In genomic region chr6:157996918-157997702, GRCh38 we compare ENCODE assay signal across 29 cellular contexts. TPM values are rescaled to one million over a fixed set of nuclear protein-coding genes. Genes with fewer than 3 reads are reported as not detected.
DNase-seq lines count a peak whose midpoint lies in the region; ATAC-seq, FAIRE-seq and TF ChIP-seq lines count a peak whose summit lies in the region.
"Had no signal": no experiment of that assay in that cellular context is flagged by ENCODE, and none has a peak within 500 bp of the region (broad histone marks: within the 10 kb centered on the region; RNA-seq: fewer than 3 reads in every experiment).

No MANE protein-coding gene starts in this region.

- TF ChIP-seq EP300 in K562 (IDR thresholded peaks at IDR 0.05; ENCODE audit: low read length) (peak; percentile 4; the same call in 1 of the 2 replicates), tibial nerve (IDR thresholded peaks at IDR 0.05) (no peak)

- CTCF ChIA-PET in K562 (lab: Yijun Ruan, JAX; ENCODE audit: low intra/inter-chr PET ratio) = no interaction called here

- H3K27me3 ChIP-seq in BLaER1 treated with 17β-estradiol and CSF1 and Interleukin-3, amounts not matched to agents 10 nM and 100 nM = no peaks in the 10 kb centered on the region
- H3K27me3 ChIP-seq in K562 (ENCODE audit: control insufficient read depth in 2 of 2, insufficient read depth in 2 of 2, low read length in 2 of 2) = no peaks in the 10 kb centered on the region
- no peaks in the 10 kb centered on the region for H3K27me3 ChIP-seq in tibial nerve
- H3K27me3 ChIP-seq: ascending aorta, cardiac muscle cell, left lung, MG63, testis, vagina had no signal

- BruUV-seq in K562 (replicated peaks; lab: Mats Ljungman, UMichigan) = no TSS peak

- H3K4me2 ChIP-seq in BLaER1 treated with 17β-estradiol and CSF1 and Interleukin-3, amounts not matched to agents 10 nM and 100 nM = peak overlapping the region in 6 of 11 experiments; percentile 27 to 56 (median 40); a peak in 4 of 22 replicates
- peak overlapping the region; percentile 22 for H3K4me2 ChIP-seq in K562 (ENCODE audit: insufficient read depth, low read length)
- H3K4me2 ChIP-seq: KMS-11, PC-9 had no signal

- H3K27me3 Mint-ChIP-seq in nephron (ENCODE audit: low read depth) = no peaks in the 10 kb centered on the region
- H3K27me3 Mint-ChIP-seq: activated B cell treated with CpG ODN at 0.5 μM for 24 hours; activated CD4-positive, alpha-beta T cell treated with anti-CD3 and anti-CD28 coated beads, Interleukin-2, amount 10 ng/mL, durations not matched to agents 7 days and 5 days; activated naive CD8-positive, alpha-beta T cell; progenitor cell of endocrine pancreas had no signal

- TF ChIP-seq CTCF in NB4 (IDR thresholded peaks at IDR 0.05; ENCODE audit: low read depth, low read length) (no peak), K562 (IDR thresholded peaks at IDR 0.05 in 2 of 3, conservative IDR thresholded peaks at IDR 0.05 in 1 of 3; ENCODE audit: insufficient read depth in 2 of 3, low read depth in 1 of 3, low read length in 3 of 3) (no peak), nephron (IDR thresholded peaks at IDR 0.05; ENCODE audit: unreplicated experiment in 3 of 3) (no peak), tibial nerve (IDR thresholded peaks at IDR 0.05) (no peak)

- peaks cover 9% of the 10 kb centered on the region for H3K9me1 ChIP-seq in K562 (ENCODE audit: control insufficient read depth, insufficient read depth, low read length)

- H3K4me3 ChIP-seq in BLaER1 treated with 17β-estradiol and CSF1 and Interleukin-3, amounts not matched to agents 10 nM and 100 nM = no peak overlapping the region
- H3K4me3 ChIP-seq in NB4 (ENCODE audit: low read depth, low read length) (no peak overlapping the region), K562 (no peak overlapping the region), tibial nerve (no peak overlapping the region)
- H3K4me3 ChIP-seq: ascending aorta, cardiac muscle cell, left lung, MG63, PC-9, testis, vagina had no signal

- no peak overlapping the region for H2AFZ ChIP-seq in K562 (ENCODE audit: low read depth, low read length)
- H2AFZ ChIP-seq: PC-9 had no signal

- H3K27ac Mint-ChIP-seq in nephron = peak overlapping the region; percentile 15 to 73 (median 51)
- H3K27ac Mint-ChIP-seq: activated B cell treated with CpG ODN at 0.5 μM for 24 hours; activated CD4-positive, alpha-beta T cell treated with anti-CD3 and anti-CD28 coated beads, Interleukin-2, amount 10 ng/mL, durations not matched to agents 7 days and 5 days; activated naive CD8-positive, alpha-beta T cell; progenitor cell of endocrine pancreas; T-helper 2 cell treated with Interferon-gamma antibody and Interleukin-4, amounts not matched to agents 5 μg/mL and 100 μg/mL, for 36 hours had no signal

- WGBS in K562 (ENCODE audit: insufficient coverage, low coverage, missing lambda C conversion rate) = 55% methylated on average over 15 of the region's 15 CpGs
- WGBS in tibial nerve, 2 donors = 78 to 79% methylated on average over 15 of the region's 15 CpGs

- in situ Hi-C loops in K562 (cut with MboI) = no loop called here

- peaks cover 6% of the 10 kb centered on the region for H3K36me3 Mint-ChIP-seq in nephron (ENCODE audit: low read depth)

- peaks cover 81% of the 10 kb centered on the region for H3K4me1 Mint-ChIP-seq in nephron

- H3K9me3 ChIP-seq in BLaER1 treated with 17β-estradiol and CSF1 and Interleukin-3, amounts not matched to agents 10 nM and 100 nM (replicated peaks in 1 of 11) = peaks cover 0 to 9% (median 3%) of the 10 kb centered on the region in 11 experiments; a peak in 3 of 22 replicates
- H3K9me3 ChIP-seq in K562 (replicated peaks; ENCODE audit: control insufficient read depth, insufficient read depth, low read depth, low read length) (no peaks in the 10 kb centered on the region), tibial nerve (no peaks in the 10 kb centered on the region)
- H3K9me3 ChIP-seq: ascending aorta, left lung, MG63, testis, vagina had no signal

- no peak overlapping the region for H3K27ac ChIP-seq in BLaER1 treated with 17β-estradiol and CSF1 and Interleukin-3, amounts not matched to agents 10 nM and 100 nM
- H3K27ac ChIP-seq in K562 (ENCODE audit: extremely low read depth, low read depth, low read length) = no peak overlapping the region
- H3K27ac ChIP-seq in tibial nerve = no peak overlapping the region
- H3K27ac ChIP-seq: ascending aorta, cardiac muscle cell, KMS-11, left lung, PC-9, testis, vagina had no signal

- POLR2A ChIA-PET in K562 (lab: Yijun Ruan, JAX) = interaction anchor here (0.6 to 2.2 kb wide), 6 partner anchors 10 to 74 kb away, joined by 3 to 7 read pairs (median 3); no protein-coding TSS in a partner anchor

- peak; percentile 4; the same call in 2 of the 3 replicates for ATAC-seq in K562
- no peak for ATAC-seq in HG03439 (IDR thresholded peaks at IDR 0.05; ENCODE audit: unreplicated experiment)
- no peak for ATAC-seq in HG03108 (IDR thresholded peaks at IDR 0.05; ENCODE audit: unreplicated experiment)
- ATAC-seq: esophagus mucosa, left lung had no signal

- intact Hi-C loops in K562 (cut with micrococcal nuclease) = no loop called here

- H3K4me1 ChIP-seq in BLaER1 treated with 17β-estradiol and CSF1 and Interleukin-3, amounts not matched to agents 10 nM and 100 nM = peaks cover 0 to 24% (median 13%) of the 10 kb centered on the region in 10 experiments; a peak in 13 of 20 replicates
- H3K4me1 ChIP-seq in K562 (replicated peaks in 1 of 2; ENCODE audit: control insufficient read depth in 2 of 2, insufficient read depth in 2 of 2, low read length in 2 of 2) (peaks cover 16 to 26% of the 10 kb centered on the region in 2 experiments), tibial nerve (peaks cover 0 to 33% (median 0%) of the 10 kb centered on the region in 4 donors)
- H3K4me1 ChIP-seq: testis had no signal

- H3K79me2 ChIP-seq in K562 (ENCODE audit: control insufficient read depth, insufficient read depth, low read length) = peaks cover 51% of the 10 kb centered on the region

- H3K9me3 Mint-ChIP-seq in nephron = no peaks in the 10 kb centered on the region
- H3K9me3 Mint-ChIP-seq: activated B cell treated with CpG ODN at 0.5 μM for 24 hours; activated CD4-positive, alpha-beta T cell treated with anti-CD3 and anti-CD28 coated beads, Interleukin-2, amount 10 ng/mL, durations not matched to agents 7 days and 5 days; CD8-positive, alpha-beta memory T cell; T-helper 2 cell treated with Interferon-gamma antibody and Interleukin-4, amounts not matched to agents 5 μg/mL and 100 μg/mL, for 36 hours had no signal

- peak; percentile 37 for FAIRE-seq in K562 (lab: Jason Lieb, UNC)
- FAIRE-seq: islet of Langerhans had no signal

- H3K4me3 Mint-ChIP-seq in nephron = no peak overlapping the region
- H3K4me3 Mint-ChIP-seq: activated B cell treated with CpG ODN at 0.5 μM for 24 hours; activated CD4-positive, alpha-beta T cell treated with anti-CD3 and anti-CD28 coated beads, Interleukin-2, amount 10 ng/mL, durations not matched to agents 7 days and 5 days; activated naive CD8-positive, alpha-beta T cell; CD8-positive, alpha-beta memory T cell; T-helper 2 cell treated with Interferon-gamma antibody and Interleukin-4, amounts not matched to agents 5 μg/mL and 100 μg/mL, for 36 hours had no signal

- peaks cover 0 to 7% (median 0%) of the 10 kb centered on the region in 11 experiments; a peak in 1 of 22 replicates for H4K20me1 ChIP-seq in BLaER1 treated with 17β-estradiol and CSF1 and Interleukin-3, amounts not matched to agents 10 nM and 100 nM
- peaks cover 10% of the 10 kb centered on the region for H4K20me1 ChIP-seq in K562 (replicated peaks; ENCODE audit: control insufficient read depth, insufficient read depth, low read length)

- H3K36me3 ChIP-seq in BLaER1 treated with 17β-estradiol and CSF1 and Interleukin-3, amounts not matched to agents 10 nM and 100 nM = no peaks in the 10 kb centered on the region
- H3K36me3 ChIP-seq in K562 (ENCODE audit: control insufficient read depth, insufficient read depth, low read length) (peaks cover 7% of the 10 kb centered on the region; the same call in 1 of the 3 replicates), tibial nerve (no peaks in the 10 kb centered on the region)
- H3K36me3 ChIP-seq: ascending aorta, cardiac muscle cell, left lung, vagina had no signal

- no peak for TF ChIP-seq RAD21 in K562 (CRISPR knock-in tag; conservative IDR thresholded peaks at IDR 0.05 in 1 of 2, IDR thresholded peaks at IDR 0.05 in 1 of 2)

- DNase-seq in NB4 (ENCODE audit: low read depth) (peak; percentile 89), K562 (ENCODE audit: extremely low read depth in 1 of 4, low spot score in 3 of 4) (peak; percentile 61 to 78 (median 70)), tibial nerve (ENCODE audit: low spot score in 2 of 2) (no peak), DMS53 (lab: John Stamatoyannopoulos, UW) (no peak)
- DNase-seq: activated B cell treated with CpG ODN at 0.5 μM for 24 hours; activated CD4-positive, alpha-beta T cell treated with anti-CD3 and anti-CD28 coated beads, Interleukin-2, amount 10 ng/mL, durations not matched to agents 7 days and 5 days; CD8-positive, alpha-beta memory T cell; GOT3; MG63; NCI-H1930; NCI-H524 treated with DMSO at 0.1 percent for 48 hours; PC-9; SHP77 treated with DMSO at 0.1 percent for 48 hours; stimulated activated CD4-positive, alpha-beta T cell treated with anti-CD3 and anti-CD28 coated beads, Interleukin-4, amount 100 ng/mL, for 4 hours; testis had no signal

- TF ChIP-seq POLR2A in NB4 (IDR thresholded peaks at IDR 0.05; ENCODE audit: extremely low read depth, insufficient read length) (no peak), K562 (conservative IDR thresholded peaks at IDR 0.05) (no peak), tibial nerve (IDR thresholded peaks at IDR 0.05) (no peak)

- no peak overlapping the region for H3K9ac ChIP-seq in BLaER1 treated with 17β-estradiol and CSF1 and Interleukin-3, amounts not matched to agents 10 nM and 100 nM
- no peak overlapping the region; a peak in 1 of 4 replicates for H3K9ac ChIP-seq in K562 (ENCODE audit: insufficient read depth in 1 of 2, low read depth in 2 of 2, low read length in 2 of 2)
- H3K9ac ChIP-seq: KMS-11 had no signal

RNA-seq across cellular contexts. Expression of gene SYNJ2, which starts 15.4 kb away (rescaled TPM):
- total RNA-seq in K562 (2011; cell fraction: chromatin; rRNA removed; ENCODE audit: low replicate concordance) = 70.0 and 111 TPM in 2 replicates
- 56.6 and 62.9 TPM in 2 replicates for total RNA-seq in K562 (2011; cell fraction: nucleolus; rRNA removed)
- 49.5 and 50.1 TPM in 2 replicates for total RNA-seq in K562 (2011; cell fraction: nucleoplasm; rRNA removed)
- 15.7 and 17.8 TPM in 2 replicates for total RNA-seq in K562 (2014; rRNA removed)
- 19.5 and 22.7 TPM in 2 replicates for total RNA-seq in K562 (2014; rRNA removed; fragmentation: Illumina TruSeq; extraction: Trizol)
- total RNA-seq in K562 (2015; rRNA removed; fragmentation: Illumina TruSeq; extraction: Trizol) = 12.5 and 13.6 TPM in 2 replicates
- total RNA-seq in K562 (2021) = 24.7 and 27.7 TPM in 2 replicates
- 17.1 and 21.6 TPM in 2 replicates for polyA plus RNA-seq in K562 (2011; rRNA removed)
- 18.3 and 24.0 TPM in 2 replicates for polyA plus RNA-seq in K562 (2011; cell fraction: cytosol; rRNA removed)
- polyA plus RNA-seq in K562 (2011; cell fraction: nucleus; rRNA removed) = 28.6 and 33.9 TPM in 2 replicates
- 15.0 and 17.4 TPM in 2 replicates for polyA plus RNA-seq in K562 (2012)
- 22.9 and 26.1 TPM in 2 replicates for polyA plus RNA-seq in K562 (2014; fragmentation: Illumina TruSeq; extraction: Trizol)
- 1 to 10 TPM; 3.0 to 3.3 TPM for polyA plus RNA-seq in K562 (2014; fragmentation: Nextera tagmentation; extraction: Ambion mirVana)
- polyA plus RNA-seq in K562 (2014; rRNA removed) = 13.7 and 16.9 TPM in 2 replicates
- 24.2 and 30.1 TPM in 2 replicates for polyA minus RNA-seq in K562 (2011; rRNA and poly(A)+ RNA removed)
- 19.8 and 20.9 TPM in 2 replicates for polyA minus RNA-seq in K562 (2011; cell fraction: cytosol; rRNA and poly(A)+ RNA removed)
- polyA minus RNA-seq in K562 (2011; cell fraction: nucleus; rRNA and poly(A)+ RNA removed) = 18.7 and 22.3 TPM in 2 replicates
- 10 to 100 TPM in 1 of 4 donors, 1 to 10 TPM in 3; 4.4 to 10.5 (median 5.6) TPM for total RNA-seq in tibial nerve

Comparison
In these comparisons a context has a peak if more than half of its experiments do, and no peak if none do; other contexts are left out.
1. DNase-seq: peak in NB4 (single experiment) and K562 (4 of 4); none in tibial nerve (0 of 2) and DMS53 (single experiment).